In the genomic region with DNA sequence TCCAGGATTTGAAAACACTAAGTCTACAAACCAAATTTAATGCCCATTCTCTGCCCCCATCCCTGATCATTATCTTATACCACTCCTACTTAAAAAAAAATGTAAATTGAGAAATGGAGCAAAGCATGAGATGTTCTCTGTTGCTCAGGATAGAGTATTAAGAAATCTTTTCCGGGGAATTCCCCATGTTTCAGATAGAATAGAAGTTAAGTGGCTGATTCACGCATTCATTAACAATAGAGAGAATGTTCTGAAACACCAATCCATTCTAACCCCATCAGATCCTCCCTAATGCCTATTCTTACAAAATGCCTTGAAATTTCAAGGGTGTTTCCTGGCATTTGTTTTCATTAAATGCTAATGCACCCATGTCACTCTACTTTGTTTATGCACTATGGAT, we compare ENCODE assay signal across 14 cellular contexts.
DNase-seq lines count a peak whose midpoint lies in the region; ATAC-seq and TF ChIP-seq lines count a peak whose summit lies in the region.
"Had no signal": no experiment of that assay in that cellular context is flagged by ENCODE, and none has a peak within 500 bp of the region (broad histone marks: within the 10 kb centered on the region; RNA-seq: fewer than 3 reads in every experiment).

No MANE protein-coding gene starts in this region.

- peak overlapping the region; percentile 21 for H3K27ac ChIP-seq in SJSA1
- H3K27ac ChIP-seq: suprapubic skin had no signal

- ATAC-seq in SK-N-SH treated with all-trans-retinoic acid at 6 μM for 48 hours, result no peak

- H3K4me1 ChIP-seq in SJSA1 (replicated peaks), result peaks cover 50% of the 10 kb centered on the region

- H3K4me3 ChIP-seq in SJSA1, result no peak overlapping the region
- H3K4me3 ChIP-seq: suprapubic skin had no signal

- H3K36me3 ChIP-seq in SJSA1, result no peaks in the 10 kb centered on the region
- H3K36me3 ChIP-seq: suprapubic skin had no signal

- DNase-seq in ELR (ENCODE audit: low read depth) (peak; percentile 81), SJSA1 (ENCODE audit: low read depth in 1 of 2, low spot score in 2 of 2) (peak in 1 of 2 experiments; percentile 53), fibroblast of gingiva (ENCODE audit: low read depth) (peak; percentile 51), renal cortical epithelial cell (ENCODE audit: low read depth) (peak; percentile 97), NCI-H1048 (lab: John Stamatoyannopoulos, UW) (no peak), SK-N-DZ (ENCODE audit: low spot score) (no peak)
- DNase-seq: activated CD4-positive, CD25-positive, alpha-beta regulatory T cell treated with anti-CD3 and anti-CD28 coated beads, Interleukin-2, amount 50 U/mL, for 72 hours; anterior cingulate cortex; NCI-H146; NCI-H345; SIG-M5; stimulated activated CD4-positive, alpha-beta T cell treated with anti-CD3 and anti-CD28 coated beads, Interleukin-4, amount 100 ng/mL, for 4 hours had no signal

- no peaks in the 10 kb centered on the region for H3K9me3 ChIP-seq in SJSA1 (replicated peaks)
- H3K9me3 ChIP-seq: suprapubic skin had no signal

- H3K27me3 ChIP-seq in SJSA1 (replicated peaks), result no peaks in the 10 kb centered on the region
- H3K27me3 ChIP-seq: suprapubic skin had no signal

TF ChIP-seq in SK-N-SH treated with all-trans-retinoic acid at 6 μM for 48 hours, 23 proteins besides CTCF, POLR2A, EP300 and RAD21:
- TF ChIP-seq ZC3H10 (CRISPR knock-in tag; IDR thresholded peaks at IDR 0.05) (no peak), ESRRG (CRISPR knock-in tag; IDR thresholded peaks at IDR 0.05) (no peak), BACH2 (CRISPR knock-in tag; IDR thresholded peaks at IDR 0.05; ENCODE audit: borderline replicate concordance) (no peak)
- TF ChIP-seq, protein P1, sequence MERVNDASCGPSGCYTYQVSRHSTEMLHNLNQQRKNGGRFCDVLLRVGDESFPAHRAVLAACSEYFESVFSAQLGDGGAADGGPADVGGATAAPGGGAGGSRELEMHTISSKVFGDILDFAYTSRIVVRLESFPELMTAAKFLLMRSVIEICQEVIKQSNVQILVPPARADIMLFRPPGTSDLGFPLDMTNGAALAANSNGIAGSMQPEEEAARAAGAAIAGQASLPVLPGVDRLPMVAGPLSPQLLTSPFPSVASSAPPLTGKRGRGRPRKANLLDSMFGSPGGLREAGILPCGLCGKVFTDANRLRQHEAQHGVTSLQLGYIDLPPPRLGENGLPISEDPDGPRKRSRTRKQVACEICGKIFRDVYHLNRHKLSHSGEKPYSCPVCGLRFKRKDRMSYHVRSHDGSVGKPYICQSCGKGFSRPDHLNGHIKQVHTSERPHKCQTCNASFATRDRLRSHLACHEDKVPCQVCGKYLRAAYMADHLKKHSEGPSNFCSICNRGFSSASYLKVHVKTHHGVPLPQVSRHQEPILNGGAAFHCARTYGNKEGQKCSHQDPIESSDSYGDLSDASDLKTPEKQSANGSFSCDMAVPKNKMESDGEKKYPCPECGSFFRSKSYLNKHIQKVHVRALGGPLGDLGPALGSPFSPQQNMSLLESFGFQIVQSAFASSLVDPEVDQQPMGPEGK (CRISPR knock-in tag; IDR thresholded peaks at IDR 0.05; ENCODE audit: borderline replicate concordance), result no peak
- TF ChIP-seq, protein P2, sequence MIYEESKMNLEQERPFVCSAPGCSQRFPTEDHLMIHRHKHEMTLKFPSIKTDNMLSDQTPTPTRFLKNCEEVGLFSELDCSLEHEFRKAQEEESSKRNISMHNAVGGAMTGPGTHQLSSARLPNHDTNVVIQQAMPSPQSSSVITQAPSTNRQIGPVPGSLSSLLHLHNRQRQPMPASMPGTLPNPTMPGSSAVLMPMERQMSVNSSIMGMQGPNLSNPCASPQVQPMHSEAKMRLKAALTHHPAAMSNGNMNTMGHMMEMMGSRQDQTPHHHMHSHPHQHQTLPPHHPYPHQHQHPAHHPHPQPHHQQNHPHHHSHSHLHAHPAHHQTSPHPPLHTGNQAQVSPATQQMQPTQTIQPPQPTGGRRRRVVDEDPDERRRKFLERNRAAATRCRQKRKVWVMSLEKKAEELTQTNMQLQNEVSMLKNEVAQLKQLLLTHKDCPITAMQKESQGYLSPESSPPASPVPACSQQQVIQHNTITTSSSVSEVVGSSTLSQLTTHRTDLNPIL (CRISPR knock-in tag; IDR thresholded peaks at IDR 0.05; ENCODE audit: low read depth), result no peak

Comparison
In these comparisons a context has a peak if more than half of its experiments do, and no peak if none do; other contexts are left out.
1. DNase-seq: peak in ELR (single experiment), fibroblast of gingiva (single experiment) and renal cortical epithelial cell (single experiment); none in NCI-H1048 (single experiment) and SK-N-DZ (single experiment).